In genomic region chr10:128932071-128932820, GRCh38 we compare ENCODE assay signal across 20 cellular contexts.
A peak's percentile ranks its signal among the peaks of the same experiment; 100 is the strongest.
DNase-seq lines count a peak whose midpoint lies in the region; ATAC-seq and TF ChIP-seq lines count a peak whose summit lies in the region.
"Had no signal": no experiment of that assay in that cellular context is flagged by ENCODE, and none has a peak within 500 bp of the region (broad histone marks: within the 10 kb centered on the region; RNA-seq: fewer than 3 reads in every experiment).

No MANE protein-coding gene starts in this region.

- H4K8ac ChIP-seq in neuronal stem cell (ENCODE audit: low read depth, low read length): no peak overlapping the region

- peaks cover 6% of the 10 kb centered on the region for H3K27me3 Mint-ChIP-seq in GM23338 (ENCODE audit: insufficient read depth, low read depth, poor library complexity)

- H3K14ac ChIP-seq in neuronal stem cell (ENCODE audit: low read length): no peak overlapping the region

- H2AK5ac ChIP-seq in neuronal stem cell (ENCODE audit: low read depth, low read length): peak overlapping the region; percentile 17

- no CpG with 5 or more reads among the region's 19 CpGs for WGBS in neuronal stem cell (ENCODE audit: extremely low coverage in 2 of 2, insufficient read length in 2 of 2, insufficient replicate concordance in 1 of 2), 2 donors

- no peaks in the 10 kb centered on the region for H4K20me1 ChIP-seq in GM23338 (replicated peaks; ENCODE audit: insufficient read depth)
- H4K20me1 ChIP-seq: BLaER1 had no signal

- 0 out of 2 replicates have a peak, but pooled peaks cover 3% of the 10 kb centered on the region for H3K9me2 ChIP-seq in GM23338 (ENCODE audit: insufficient read depth)

- no peaks in the 10 kb centered on the region for H3K27me3 ChIP-seq in GM23338 (ENCODE audit: insufficient read depth)
- H3K27me3 ChIP-seq in WERI-Rb-1 (ENCODE audit: insufficient read depth, low read depth, severe bottlenecking): peaks cover 3% of the 10 kb centered on the region
- H3K27me3 ChIP-seq in neuronal stem cell (ENCODE audit: control insufficient read depth in 3 of 3, insufficient read depth in 3 of 3, low read depth in 1 of 3, low read length in 3 of 3): no peaks in the 10 kb centered on the region
- H3K27me3 ChIP-seq: BLaER1 had no signal

- no peak overlapping the region for H3K4ac ChIP-seq in neuronal stem cell (ENCODE audit: low read length)

- H3K4me3 Mint-ChIP-seq in GM23338: no peak overlapping the region
- H3K4me3 Mint-ChIP-seq: CD4-positive, CD25-positive, alpha-beta regulatory T cell had no signal

- no peaks in the 10 kb centered on the region for H3K36me3 Mint-ChIP-seq in GM23338 (ENCODE audit: low read depth)
- H3K36me3 Mint-ChIP-seq: CD4-positive, CD25-positive, alpha-beta regulatory T cell had no signal

- no peak overlapping the region for H3K27ac ChIP-seq in GM23338 (ENCODE audit: low read depth)
- no peak overlapping the region for H3K27ac ChIP-seq in WERI-Rb-1
- H3K27ac ChIP-seq in neuronal stem cell (replicated peaks; ENCODE audit: low read length): no peak overlapping the region
- H3K27ac ChIP-seq: BLaER1, PC-9 had no signal

- no peak; the same call in 2 of the 3 replicates for ATAC-seq in GM23338
- no peak for ATAC-seq in GM21786 (IDR thresholded peaks at IDR 0.05; ENCODE audit: unreplicated experiment)
- no peak for ATAC-seq in left ventricle myocardium superior
- ATAC-seq in GM18907 (IDR thresholded peaks at IDR 0.05; ENCODE audit: unreplicated experiment): no peak
- ATAC-seq: K562 had no signal

- no peak overlapping the region for H3K9ac ChIP-seq in neuronal stem cell (ENCODE audit: low read depth, low read length, poor library complexity)
- H3K9ac ChIP-seq: BLaER1 had no signal

- H2BK12ac ChIP-seq in neuronal stem cell (ENCODE audit: low read length): no peak overlapping the region

- H3K36me3 ChIP-seq in GM23338 (ENCODE audit: insufficient read depth) (no peaks in the 10 kb centered on the region), WERI-Rb-1 (no peaks in the 10 kb centered on the region), neuronal stem cell (replicated peaks in 1 of 2; ENCODE audit: control insufficient read depth in 2 of 2, insufficient read depth in 2 of 2, low read length in 2 of 2) (no peaks in the 10 kb centered on the region)
- H3K36me3 ChIP-seq: BLaER1 had no signal

- no peak overlapping the region for H3K27ac Mint-ChIP-seq in GM23338

- intact Hi-C loops in left ventricle myocardium superior (cut with micrococcal nuclease): no loop called here

- no peaks in the 10 kb centered on the region for H3K79me1 ChIP-seq in neuronal stem cell (ENCODE audit: low read depth, low read length)

- H3K4me3 ChIP-seq in GM23338: no peak overlapping the region
- no peak overlapping the region for H3K4me3 ChIP-seq in WERI-Rb-1 (ENCODE audit: low read depth, low read length)
- H3K4me3 ChIP-seq in neuronal stem cell (ENCODE audit: low read length in 2 of 2): no peak overlapping the region
- H3K4me3 ChIP-seq: BLaER1, K562, PC-9 had no signal

- no peak overlapping the region for H2BK120ac ChIP-seq in neuronal stem cell (ENCODE audit: low read depth, low read length)

- H2BK15ac ChIP-seq in neuronal stem cell (ENCODE audit: low read length): no peak overlapping the region

- H3K18ac ChIP-seq in neuronal stem cell (ENCODE audit: low read length): no peak overlapping the region

- 0 out of 4 replicates have a peak, but pooled peaks of 1 of the 2 experiments have one; percentile 2 for TF ChIP-seq CTCF in GM23338 (conservative IDR thresholded peaks at IDR 0.05; ENCODE audit: low read depth in 2 of 2)
- 0 out of 2 replicates have a peak, but pooled peaks have one; percentile 15 for TF ChIP-seq CTCF in WERI-Rb-1 (IDR thresholded peaks at IDR 0.05; ENCODE audit: low read depth, low read length)

- no peaks in the 10 kb centered on the region for H3K9me3 Mint-ChIP-seq in GM23338

- no peak overlapping the region for H3K23ac ChIP-seq in neuronal stem cell (ENCODE audit: low read depth, low read length, poor library complexity)

- no peak overlapping the region for H4K91ac ChIP-seq in neuronal stem cell (ENCODE audit: low read depth, low read length, poor library complexity)

- H3K4me1 Mint-ChIP-seq in GM23338: peaks cover 12% of the 10 kb centered on the region

- no peak overlapping the region for H3K4me2 ChIP-seq in GM23338
- no peak overlapping the region for H3K4me2 ChIP-seq in neuronal stem cell (ENCODE audit: insufficient read depth, low read length, poor library complexity, severe bottlenecking)
- H3K4me2 ChIP-seq: BLaER1, PC-9 had no signal

- DNase-seq in GM23338 (ENCODE audit: low spot score): no peak
- DNase-seq in WERI-Rb-1: no peak
- peak; percentile 16 for DNase-seq in iPS-NIHi7 (ENCODE audit: extremely low spot score)
- DNase-seq in neuronal stem cell (ENCODE audit: low spot score): no peak
- DNase-seq in left ventricle myocardium superior: no peak
- DNase-seq: CD4-positive, CD25-positive, alpha-beta regulatory T cell; Kasumi-1; NCI-H1048; NCI-H1417 treated with DMSO at 0.1 percent for 48 hours; NCI-H1694 treated with DMSO at 0.1 percent for 48 hours; NCI-H2081; NCI-H2227 treated with DMSO at 0.1 percent for 48 hours; NCI-H526 treated with DMSO at 0.1 percent for 48 hours; PC-9; Right ventricle myocardium superior; RPMI8226 had no signal

- H3K4me1 ChIP-seq in GM23338 (ENCODE audit: insufficient read depth) (no peaks in the 10 kb centered on the region; the same call in 1 of the 2 replicates), neuronal stem cell (ENCODE audit: control insufficient read depth in 2 of 2, insufficient read depth in 1 of 2, low read depth in 1 of 2, low read length in 2 of 2) (peaks cover 0 to 5% of the 10 kb centered on the region in 2 donors)
- H3K4me1 ChIP-seq: BLaER1 had no signal

- H3F3A ChIP-seq in GM23338 (replicated peaks; ENCODE audit: low read depth): no peaks in the 10 kb centered on the region

- H2BK5ac ChIP-seq in neuronal stem cell (ENCODE audit: low read length): no peak overlapping the region

- H3K79me2 ChIP-seq in GM23338 (replicated peaks; ENCODE audit: insufficient read depth): no peaks in the 10 kb centered on the region

- H2AFZ ChIP-seq in GM23338 (peak overlapping the region; percentile 72; the same call in 1 of the 2 replicates), neuronal stem cell (ENCODE audit: low read length) (no peak overlapping the region)
- H2AFZ ChIP-seq: PC-9 had no signal

- H3K9me3 ChIP-seq in WERI-Rb-1 (ENCODE audit: severe bottlenecking) (no peaks in the 10 kb centered on the region), neuronal stem cell (replicated peaks in 1 of 2; ENCODE audit: control insufficient read depth in 2 of 2, insufficient read depth in 1 of 2, low read depth in 1 of 2, low read length in 2 of 2) (no peaks in the 10 kb centered on the region)
- H3K9me3 ChIP-seq: BLaER1 had no signal

TF ChIP-seq in GM23338, 12 proteins besides CTCF, POLR2A, EP300 and RAD21:
- no peak for TF ChIP-seq CREB1 (CRISPR knock-in tag; IDR thresholded peaks at IDR 0.05; ENCODE audit: low read depth)
- TF ChIP-seq EZH2 (IDR thresholded peaks at IDR 0.05; ENCODE audit: low read depth, unreplicated experiment): no peak
- no peak for TF ChIP-seq STAT1 (IDR thresholded peaks at IDR 0.05; ENCODE audit: unreplicated experiment)
- TF ChIP-seq NANOG (IDR thresholded peaks at IDR 0.05; ENCODE audit: borderline replicate concordance): no peak
- no peak for TF ChIP-seq POLR2AphosphoS5 (IDR thresholded peaks at IDR 0.05; ENCODE audit: low read depth)
